In the genomic region with DNA sequence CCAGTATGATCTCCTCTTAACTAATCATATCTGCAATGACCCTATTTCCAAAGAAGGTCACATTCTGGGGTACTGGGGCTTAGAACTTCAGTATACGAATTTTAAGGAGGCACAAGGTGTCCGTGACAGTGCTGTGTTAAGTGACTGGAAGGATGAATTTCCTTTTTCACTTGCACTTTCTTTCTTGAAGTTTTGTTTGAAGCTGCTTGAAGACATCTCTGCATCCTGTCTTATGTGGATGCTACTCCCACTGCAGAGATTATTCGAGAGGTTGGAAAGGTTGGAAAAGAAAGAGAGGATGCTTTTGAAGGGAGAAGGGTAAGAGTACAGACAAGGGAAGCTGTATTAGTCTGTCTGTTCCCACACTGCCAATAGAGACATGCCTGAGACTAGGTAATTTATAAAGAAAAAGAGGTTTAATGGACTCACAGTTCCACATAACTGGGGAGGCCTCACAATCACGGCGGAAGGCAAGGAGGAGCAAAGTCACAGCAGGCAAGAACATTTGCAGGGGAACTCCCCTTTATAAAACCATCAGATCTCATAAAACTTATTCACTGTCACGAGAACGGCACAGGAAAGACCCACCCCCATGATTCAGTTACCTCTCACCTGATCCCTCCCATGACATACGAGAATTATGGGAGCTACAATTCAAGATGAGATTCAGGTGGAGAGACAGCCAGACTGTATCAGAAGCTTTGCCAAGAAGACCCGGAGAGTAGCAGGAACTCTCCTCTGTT, we compare ENCODE assay signal across 15 cellular contexts. TPM values are rescaled to one million over a fixed set of nuclear protein-coding genes. Genes with fewer than 3 reads are reported as not detected.
A peak's percentile ranks its signal among the peaks of the same experiment; 100 is the strongest.
DNase-seq lines count a peak whose midpoint lies in the region; ATAC-seq and TF ChIP-seq lines count a peak whose summit lies in the region.
"Had no signal": no experiment of that assay in that cellular context is flagged by ENCODE, and none has a peak within 500 bp of the region (broad histone marks: within the 10 kb centered on the region; RNA-seq: fewer than 3 reads in every experiment).

No MANE protein-coding gene starts in this region.

- peak overlapping the region; percentile 19 for H3K4me3 ChIP-seq in naive thymus-derived CD4-positive, alpha-beta T cell (ENCODE audit: low read length)
- H3K4me3 ChIP-seq in thymus (ENCODE audit: low read length) (no peak overlapping the region), foreskin fibroblast (ENCODE audit: low read depth in 1 of 2, low read length in 2 of 2) (no peak overlapping the region)
- H3K4me3 ChIP-seq: adrenal gland, esophagus muscularis mucosa, hepatocyte, vagina had no signal

- POLR2A ChIA-PET in naive thymus-derived CD4-positive, alpha-beta T cell (lab: Charles Lee) = interaction anchor here (0.6 to 9.1 kb wide), 11 partner anchors 9 to 152 kb away, joined by 3 to 70 read pairs (median 4); partner anchors contain the start of gene RSAD2

- no peak for TF ChIP-seq CTCF in foreskin fibroblast (IDR thresholded peaks at IDR 0.05; ENCODE audit: low read depth, low read length)

- H3K4me3 Mint-ChIP-seq in naive thymus-derived CD4-positive, alpha-beta T cell = peak overlapping the region; percentile 68 to 88 (median 80)

- intact Hi-C loops in naive thymus-derived CD4-positive, alpha-beta T cell (cut with micrococcal nuclease) = loop anchor here (1.0 to 10.0 kb wide), 3 partner anchors 16 to 1769 kb away; partner anchors contain the start of gene ID2 (in 2 of the 2)

- peak; percentile 44 for DNase-seq in stimulated activated CD4-positive, alpha-beta T cell treated with anti-CD3 and anti-CD28 coated beads, Interleukin-12 subunit alpha, Interleukin-12 subunit beta, amount 100 ng/mL, for 4 hours
- DNase-seq in stimulated activated CD4-positive, alpha-beta T cell treated with anti-CD3 and anti-CD28 coated beads, Interleukin-2, amount 100 ng/mL, for 48 hours = no peak
- peak; percentile 81 for DNase-seq in activated effector memory CD4-positive, alpha-beta T cell treated with anti-CD3 and anti-CD28 coated beads, Interleukin-2, amount 50 U/mL, for 16 hours
- DNase-seq in naive thymus-derived CD4-positive, alpha-beta T cell = peak in 8 of 9 donors; percentile 39 to 85 (median 74)
- DNase-seq in occipital lobe (lab: John Stamatoyannopoulos, UW) = no peak
- no peak for DNase-seq in foreskin fibroblast
- DNase-seq: adrenal gland, left ventricle myocardium superior, NCI-H1105, NCI-H510A treated with DMSO at 0.1 percent for 48 hours had no signal

- H3K36me3 Mint-ChIP-seq in naive thymus-derived CD4-positive, alpha-beta T cell = peaks cover 0 to 58% (median under 1%) of the 10 kb centered on the region in 5 donors

- peaks cover 0 to 3% (median 0%) of the 10 kb centered on the region in 3 experiments for H3K36me3 ChIP-seq in naive thymus-derived CD4-positive, alpha-beta T cell (ENCODE audit: control insufficient read depth in 2 of 3, insufficient read depth in 3 of 3, low read length in 3 of 3)
- H3K36me3 ChIP-seq in thymus (ENCODE audit: control insufficient read depth, insufficient read depth) = no peaks in the 10 kb centered on the region
- H3K36me3 ChIP-seq: adrenal gland, esophagus muscularis mucosa, vagina had no signal

- H3K27ac ChIP-seq in naive thymus-derived CD4-positive, alpha-beta T cell (ENCODE audit: low read depth, low read length) = peak overlapping the region; percentile 85
- H3K27ac ChIP-seq in thymus (ENCODE audit: low read depth) = peak overlapping the region; percentile 36
- H3K27ac ChIP-seq: adrenal gland, esophagus muscularis mucosa, hepatocyte, vagina had no signal

- H3K27me3 Mint-ChIP-seq in naive thymus-derived CD4-positive, alpha-beta T cell = peaks cover 0 to 24% (median 0%) of the 10 kb centered on the region in 5 donors

- peaks cover 46 to 84% (median 79%) of the 10 kb centered on the region in 7 donors for H3K4me1 Mint-ChIP-seq in naive thymus-derived CD4-positive, alpha-beta T cell

- H3K4me1 ChIP-seq in naive thymus-derived CD4-positive, alpha-beta T cell (ENCODE audit: control insufficient read depth in 2 of 2, insufficient read depth in 2 of 2, low read length in 2 of 2) = peaks cover 49 to 80% of the 10 kb centered on the region in 2 donors
- peaks cover 34% of the 10 kb centered on the region for H3K4me1 ChIP-seq in thymus (ENCODE audit: control insufficient read depth, insufficient read depth, low read length)

- peaks cover 0 to 1% (median 0%) of the 10 kb centered on the region in 11 donors for H3K9me3 Mint-ChIP-seq in naive thymus-derived CD4-positive, alpha-beta T cell

- CTCF ChIA-PET in naive thymus-derived CD4-positive, alpha-beta T cell (lab: Charles Lee) = interaction anchor here (1.2 to 2.0 kb wide), 5 partner anchors 16 to 131 kb away, joined by 3 to 8 read pairs (median 4); no protein-coding TSS in a partner anchor

- H3K27ac Mint-ChIP-seq in naive thymus-derived CD4-positive, alpha-beta T cell = peak overlapping the region; percentile 84 to 99 (median 93)

- peak; percentile 33 for ATAC-seq in naive thymus-derived CD4-positive, alpha-beta T cell
- ATAC-seq in GM21367 (IDR thresholded peaks at IDR 0.05; ENCODE audit: unreplicated experiment) = no peak
- ATAC-seq: left ventricle myocardium superior had no signal

- no peaks in the 10 kb centered on the region for H3K9me3 ChIP-seq in naive thymus-derived CD4-positive, alpha-beta T cell (ENCODE audit: control insufficient read depth in 2 of 3, low read length in 3 of 3)
- no peaks in the 10 kb centered on the region for H3K9me3 ChIP-seq in thymus (ENCODE audit: control insufficient read depth)
- H3K9me3 ChIP-seq: adrenal gland, esophagus muscularis mucosa, vagina had no signal

- 74% methylated on average over 9 of the region's 9 CpGs for WGBS in thymus

- no peaks in the 10 kb centered on the region for H3K27me3 ChIP-seq in naive thymus-derived CD4-positive, alpha-beta T cell (ENCODE audit: control insufficient read depth in 2 of 2, insufficient read depth in 2 of 2, low read length in 2 of 2)
- no peaks in the 10 kb centered on the region for H3K27me3 ChIP-seq in thymus (ENCODE audit: control insufficient read depth, insufficient read depth)
- H3K27me3 ChIP-seq: adrenal gland, esophagus muscularis mucosa, vagina had no signal

RNA-seq across cellular contexts. Expression of gene RNF144A, which starts 3.6 kb away (rescaled TPM):
- total RNA-seq in naive thymus-derived CD4-positive, alpha-beta T cell = 10 to 100 TPM; 40.0 to 74.4 (median 61.2) TPM
- polyA plus RNA-seq in naive thymus-derived CD4-positive, alpha-beta T cell = 10 to 100 TPM; 21.2 to 23.5 TPM
- polyA plus RNA-seq in thymus = 4.0 TPM
- total RNA-seq in occipital lobe = 41.5 TPM

RNA-seq across cellular contexts. Expression of gene RSAD2, which starts 36.0 kb away (rescaled TPM):
- total RNA-seq in naive thymus-derived CD4-positive, alpha-beta T cell = 10 to 100 TPM in 1 of 5 experiments, 1 to 10 TPM in 4; 5.0 to 72.6 (median 5.6) TPM
- polyA plus RNA-seq in naive thymus-derived CD4-positive, alpha-beta T cell = 10 to 100 TPM in 1 of 2 donors, 1 to 10 TPM in 1; 8.2 to 15.0 TPM
- polyA plus RNA-seq in thymus = 8.2 TPM
- 6.9 TPM for total RNA-seq in occipital lobe

RNA-seq across cellular contexts. Expression of gene CMPK2, which starts 47.9 kb away (rescaled TPM):
- total RNA-seq in naive thymus-derived CD4-positive, alpha-beta T cell = 10 to 100 TPM in 1 of 5 experiments, 1 to 10 TPM in 4; 4.0 to 63.0 (median 6.6) TPM
- polyA plus RNA-seq in naive thymus-derived CD4-positive, alpha-beta T cell = 1 to 10 TPM; 5.0 to 8.7 TPM
- polyA plus RNA-seq in thymus = 9.3 TPM
- 10.9 TPM for total RNA-seq in occipital lobe

Comparison
In these comparisons a context has a peak if more than half of its experiments do, and no peak if none do; other contexts are left out.
1. DNase-seq: peak in stimulated activated CD4-positive, alpha-beta T cell treated with anti-CD3 and anti-CD28 coated beads, Interleukin-12 subunit alpha, Interleukin-12 subunit beta, amount 100 ng/mL, for 4 hours (single experiment), activated effector memory CD4-positive, alpha-beta T cell treated with anti-CD3 and anti-CD28 coated beads, Interleukin-2, amount 50 U/mL, for 16 hours (single experiment) and naive thymus-derived CD4-positive, alpha-beta T cell (8 of 9); none in stimulated activated CD4-positive, alpha-beta T cell treated with anti-CD3 and anti-CD28 coated beads, Interleukin-2, amount 100 ng/mL, for 48 hours (0 of 2), occipital lobe (single experiment) and foreskin fibroblast (0 of 2).